In the genomic region with DNA sequence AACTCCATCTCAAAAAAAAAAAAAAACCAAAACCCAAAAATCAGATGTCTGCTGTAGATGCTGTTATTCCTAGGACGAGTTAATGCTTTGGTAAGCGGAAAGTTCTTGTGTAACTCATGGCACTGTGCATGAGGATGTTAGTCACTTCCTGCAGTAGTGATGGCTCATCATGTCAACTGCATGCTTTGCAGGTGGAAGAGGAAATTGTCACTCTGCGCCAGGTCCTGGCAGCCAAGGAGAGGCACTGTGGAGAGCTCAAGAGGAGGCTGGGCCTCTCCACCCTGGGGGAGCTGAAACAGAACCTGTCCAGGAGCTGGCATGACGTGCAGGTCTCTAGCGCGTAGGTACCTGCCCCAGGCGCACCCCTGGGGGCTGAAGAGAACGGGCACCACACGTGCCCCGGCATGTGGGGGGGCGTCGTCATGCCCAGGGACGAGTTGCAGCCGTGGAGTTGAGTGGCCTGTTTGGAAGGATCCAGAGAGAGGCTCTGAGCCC, we compare ENCODE assay signal across 10 cellular contexts. TPM values are rescaled to one million over a fixed set of nuclear protein-coding genes. Genes with fewer than 3 reads are reported as not detected.
DNase-seq lines count a peak whose midpoint lies in the region; ATAC-seq and TF ChIP-seq lines count a peak whose summit lies in the region.
"Had no signal": no experiment of that assay in that cellular context is flagged by ENCODE, and none has a peak within 500 bp of the region (broad histone marks: within the 10 kb centered on the region; RNA-seq: fewer than 3 reads in every experiment).

No MANE protein-coding gene starts in this region.

- WGBS in spleen, 5 donors = 49 to 74% (median 54%) methylated on average over 14 of the region's 14 CpGs

- TF ChIP-seq POLR2A in spleen (IDR thresholded peaks at IDR 0.05) = no peak

- no peaks in the 10 kb centered on the region for H3K9me3 ChIP-seq in spleen

- CTCF ChIA-PET in WTC11 (lab: Charles Lee) = no interaction called here

- no peak overlapping the region for H3K4me3 Mint-ChIP-seq in HFFc6
- no peak overlapping the region for H3K4me3 Mint-ChIP-seq in WTC11
- H3K4me3 Mint-ChIP-seq in stimulated activated naive B cell treated with anti-CD40 and anti-IgM and Interleukin-4, amounts not matched to agents 10 μg/mL and 1 μg/mL and 100 μg/mL, for 72 hours = no peak overlapping the region
- H3K4me3 Mint-ChIP-seq: nephron had no signal

- H3K27ac ChIP-seq in spleen = peak overlapping the region; percentile 55 to 93 (median 90)

- H3K27me3 ChIP-seq in spleen (replicated peaks in 1 of 7) = no peaks in the 10 kb centered on the region

- DNase-seq in HFFc6 = peak; percentile 76
- no peak for DNase-seq in WTC11 (ENCODE audit: low spot score)
- peak; percentile 93 for DNase-seq in fibroblast of mammary gland (ENCODE audit: low read depth)
- DNase-seq in spleen = peak; percentile 89
- no peak for DNase-seq in stimulated activated naive B cell treated with anti-CD40 and anti-IgM and Interleukin-4, amounts not matched to agents 10 μg/mL and 1 μg/mL and 100 μg/mL, for 72 hours
- DNase-seq: GOT3 had no signal

- peaks cover 0 to 75% (median 31%) of the 10 kb centered on the region in 6 donors for H3K4me1 ChIP-seq in spleen

- H3K4me1 Mint-ChIP-seq in HFFc6 (ENCODE audit: low read depth) (peaks cover 18% of the 10 kb centered on the region), WTC11 (no peaks in the 10 kb centered on the region)
- H3K4me1 Mint-ChIP-seq in stimulated activated naive B cell treated with anti-CD40 and anti-IgM and Interleukin-4, amounts not matched to agents 10 μg/mL and 1 μg/mL and 100 μg/mL, for 72 hours = peaks cover 0 to 4% of the 10 kb centered on the region in 2 donors

- H3K27me3 Mint-ChIP-seq in HFFc6 (ENCODE audit: insufficient read depth) (peaks cover 3% of the 10 kb centered on the region), WTC11 (ENCODE audit: low read depth) (no peaks in the 10 kb centered on the region)
- no peaks in the 10 kb centered on the region for H3K27me3 Mint-ChIP-seq in stimulated activated naive B cell treated with anti-CD40 and anti-IgM and Interleukin-4, amounts not matched to agents 10 μg/mL and 1 μg/mL and 100 μg/mL, for 72 hours

- peak overlapping the region; percentile 91 for H3K27ac Mint-ChIP-seq in HFFc6
- 0 out of 2 replicates have a peak overlapping the region, but pooled peaks have one; percentile 36 for H3K27ac Mint-ChIP-seq in WTC11
- no peak overlapping the region for H3K27ac Mint-ChIP-seq in stimulated activated naive B cell treated with anti-CD40 and anti-IgM and Interleukin-4, amounts not matched to agents 10 μg/mL and 1 μg/mL and 100 μg/mL, for 72 hours
- H3K27ac Mint-ChIP-seq: nephron had no signal

- H3K36me3 Mint-ChIP-seq in HFFc6 (ENCODE audit: low read depth) (peaks cover 30% of the 10 kb centered on the region), WTC11 (peaks cover 65% of the 10 kb centered on the region)
- H3K36me3 Mint-ChIP-seq in stimulated activated naive B cell treated with anti-CD40 and anti-IgM and Interleukin-4, amounts not matched to agents 10 μg/mL and 1 μg/mL and 100 μg/mL, for 72 hours = peaks cover 31 to 44% of the 10 kb centered on the region in 2 donors

- H3K9me3 Mint-ChIP-seq in HFFc6 = no peaks in the 10 kb centered on the region
- no peaks in the 10 kb centered on the region for H3K9me3 Mint-ChIP-seq in WTC11
- H3K9me3 Mint-ChIP-seq in stimulated activated naive B cell treated with anti-CD40 and anti-IgM and Interleukin-4, amounts not matched to agents 10 μg/mL and 1 μg/mL and 100 μg/mL, for 72 hours = no peaks in the 10 kb centered on the region
- H3K9me3 Mint-ChIP-seq: nephron had no signal

- POLR2A ChIA-PET in WTC11 (lab: Charles Lee) = no interaction called here

- ATAC-seq in WTC11 = no peak
- ATAC-seq in GM21360 (IDR thresholded peaks at IDR 0.05; ENCODE audit: unreplicated experiment) = no peak
- no peak for ATAC-seq in GM21723 (IDR thresholded peaks at IDR 0.05; ENCODE audit: unreplicated experiment)
- ATAC-seq in stimulated activated naive B cell treated with anti-CD40 and anti-IgM and Interleukin-4, amounts not matched to agents 10 μg/mL and 1 μg/mL and 100 μg/mL, for 72 hours (replicated peaks) = no peak
- ATAC-seq in HG02970 (IDR thresholded peaks at IDR 0.05; ENCODE audit: low FRiP score, unreplicated experiment) = no peak

- intact Hi-C loops in spleen (cut with DNase I; ENCODE audit: low total_unique reads) = no loop called here

- peaks cover 0 to 100% (median 85%) of the 10 kb centered on the region in 6 donors for H3K36me3 ChIP-seq in spleen

- H3K4me3 ChIP-seq in fibroblast of mammary gland (ENCODE audit: control insufficient read depth, low read depth, low read length) = no peak overlapping the region
- peak overlapping the region in 1 of 8 donors; percentile 58 for H3K4me3 ChIP-seq in spleen

- TF ChIP-seq CTCF in HFFc6 (IDR thresholded peaks at IDR 0.05) (no peak), WTC11 (IDR thresholded peaks at IDR 0.05) (no peak), fibroblast of mammary gland (conservative IDR thresholded peaks at IDR 0.05; ENCODE audit: control insufficient read depth, insufficient read depth, low read depth, low read length) (no peak), spleen (IDR thresholded peaks at IDR 0.05 in 8 of 11, conservative IDR thresholded peaks at IDR 0.05 in 3 of 11) (no peak)

TF ChIP-seq in WTC11, 78 proteins besides CTCF, POLR2A, EP300 and RAD21:
- TF ChIP-seq ZNF396 (CRISPR knock-in tag; IDR thresholded peaks at IDR 0.05; ENCODE audit: borderline replicate concordance) = no peak
TF ChIP-seq in WTC11: peak in this region for 0.

RNA-seq across cellular contexts. Expression of gene TPD52L2, which starts 8.5 kb away (rescaled TPM):
- 100 to 1,000 TPM; 161 to 196 (median 169) TPM for total RNA-seq in HFFc6 (2021; fragmentation: NEBNext Ultra II Directional; extraction: Animal tissue kit (Norgen Biotek cat#: 25700))
- total RNA-seq in WTC11 (2021) (80.8 to 87.2 TPM (median 85.6 TPM) in 3 replicates), spleen (100 to 1,000 TPM in 1 of 7 donors, 10 to 100 TPM in 6; 66.3 to 102 (median 92.1) TPM)
- polyA plus RNA-seq in spleen = 10 to 100 TPM; 60.2 to 94.6 (median 63.5) TPM

RNA-seq across cellular contexts. Expression of gene ABHD16B, which starts 12.2 kb away (rescaled TPM):
- total RNA-seq in HFFc6 (2021; fragmentation: NEBNext Ultra II Directional; extraction: Animal tissue kit (Norgen Biotek cat#: 25700)) = not detected
- total RNA-seq in WTC11 (2021) (0.11 TPM in 1 of 3 replicates, not detected in the others), spleen (not detected)
- under 1 TPM; 0.49 to 0.86 (median 0.57) TPM for polyA plus RNA-seq in spleen

RNA-seq across cellular contexts. Expression of gene DNAJC5, which starts 21.4 kb away (rescaled TPM):
- 10 to 100 TPM; 52.0 to 65.8 (median 56.2) TPM for total RNA-seq in HFFc6 (2021; fragmentation: NEBNext Ultra II Directional; extraction: Animal tissue kit (Norgen Biotek cat#: 25700))
- total RNA-seq in WTC11 (2021) (28.5 to 31.5 TPM (median 29.6 TPM) in 3 replicates), spleen (10 to 100 TPM; 47.5 to 83.1 (median 65.4) TPM)
- 10 to 100 TPM; 12.7 to 32.3 (median 15.2) TPM for polyA plus RNA-seq in spleen

RNA-seq across cellular contexts. Expression of gene ZBTB46, which starts 42.5 kb away (rescaled TPM):
- 1 to 10 TPM in 2 of 6 experiments, under 1 TPM in 4; 0.38 to 1.1 (median 0.64) TPM for total RNA-seq in HFFc6 (2021; fragmentation: NEBNext Ultra II Directional; extraction: Animal tissue kit (Norgen Biotek cat#: 25700))
- 18.9 to 20.1 TPM (median 20.1 TPM) in 3 replicates for total RNA-seq in WTC11 (2021)
- total RNA-seq in spleen = 10 to 100 TPM; 27.6 to 76.5 (median 35.9) TPM
- polyA plus RNA-seq in spleen = 10 to 100 TPM in 1 of 3 donors, 1 to 10 TPM in 2; 3.6 to 14.7 (median 4.7) TPM

Comparison
In these comparisons a context has a peak if more than half of its experiments do, and no peak if none do; other contexts are left out.
1. DNase-seq: peak in HFFc6 (single experiment), fibroblast of mammary gland (single experiment) and spleen (single experiment); none in WTC11 (single experiment) and stimulated activated naive B cell treated with anti-CD40 and anti-IgM and Interleukin-4, amounts not matched to agents 10 μg/mL and 1 μg/mL and 100 μg/mL, for 72 hours (single experiment).